In the genomic region with DNA sequence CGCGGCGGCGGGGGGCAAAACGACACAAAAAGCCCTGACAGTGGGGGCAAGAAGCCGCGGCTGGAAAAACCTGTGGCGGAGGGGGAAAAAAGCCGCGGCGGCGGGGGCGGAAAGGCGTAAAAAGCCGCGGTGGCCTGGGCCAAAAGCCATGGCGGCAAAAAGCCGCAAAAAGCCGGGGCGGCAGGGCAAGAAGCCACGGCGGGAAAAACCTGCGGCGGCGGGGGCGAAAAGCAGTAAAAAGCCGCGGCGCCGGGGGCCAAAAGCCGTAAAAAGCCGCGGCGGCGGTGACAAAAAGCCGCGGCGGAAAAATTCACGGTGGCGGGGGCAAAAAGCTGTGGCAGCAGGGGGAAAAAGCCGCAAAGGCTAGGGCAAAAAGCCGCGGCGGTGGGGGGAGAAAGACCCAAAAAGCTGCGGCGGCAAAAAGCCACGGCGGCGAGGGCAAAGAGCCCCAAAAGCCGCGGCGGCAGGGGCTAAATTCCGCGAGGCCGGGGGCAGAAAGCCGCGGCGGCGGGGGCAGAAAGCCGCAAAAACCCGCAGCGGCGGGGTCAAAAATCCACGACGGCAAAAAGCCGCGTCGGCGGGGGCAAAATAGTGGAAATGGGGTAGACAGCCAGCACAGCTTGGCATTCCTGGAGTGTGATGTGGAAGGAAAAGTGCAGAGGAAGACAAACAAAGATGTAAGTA, we compare ENCODE assay signal across 7 cellular contexts.
DNase-seq lines count a peak whose midpoint lies in the region; ATAC-seq, FAIRE-seq and TF ChIP-seq lines count a peak whose summit lies in the region.
"Not testable (repeated sequence)": the region's sequence is repeated elsewhere in the genome, so short reads cannot be mapped to it uniquely, and the experiment has no call there.

No MANE protein-coding gene starts in this region.

- H3K36me3 ChIP-seq in K562 (ENCODE audit: control insufficient read depth, insufficient read depth, low read length); kidney (ENCODE audit: control insufficient read depth in 1 of 2, insufficient read depth in 2 of 2, low read length in 2 of 2): not testable (repeated sequence)

- POLR2A ChIA-PET in K562 (lab: Yijun Ruan, JAX): not testable (repeated sequence)

- not testable (repeated sequence) for H3K4me1 ChIP-seq in K562 (replicated peaks in 1 of 2; ENCODE audit: control insufficient read depth in 2 of 2, insufficient read depth in 2 of 2, low read length in 2 of 2); kidney (ENCODE audit: control insufficient read depth in 1 of 2, insufficient read depth in 1 of 2, low read depth in 1 of 2, low read length in 2 of 2)

- TF ChIP-seq RAD21 in K562 (CRISPR knock-in tag; conservative IDR thresholded peaks at IDR 0.05 in 1 of 2, IDR thresholded peaks at IDR 0.05 in 1 of 2): not testable (repeated sequence)

- not testable (repeated sequence) for H3K36me3 Mint-ChIP-seq in osteocyte (ENCODE audit: unreplicated experiment); type B pancreatic cell

- H3K9me3 ChIP-seq in K562 (replicated peaks; ENCODE audit: control insufficient read depth, insufficient read depth, low read depth, low read length); kidney (ENCODE audit: control insufficient read depth in 1 of 2, low read length in 2 of 2): not testable (repeated sequence)

- H3K27ac Mint-ChIP-seq in osteocyte (ENCODE audit: unreplicated experiment); type B pancreatic cell: not testable (repeated sequence)

- H3K4me1 Mint-ChIP-seq in osteocyte (ENCODE audit: unreplicated experiment); type B pancreatic cell (ENCODE audit: unreplicated experiment): not testable (repeated sequence)

- H3K4me2 ChIP-seq in K562 (ENCODE audit: insufficient read depth, low read length): not testable (repeated sequence)

- H3K79me2 ChIP-seq in K562 (ENCODE audit: control insufficient read depth, insufficient read depth, low read length): not testable (repeated sequence)

- not testable (repeated sequence) for BruUV-seq in K562 (replicated peaks; lab: Mats Ljungman, UMichigan)

- ATAC-seq in K562: not testable (repeated sequence)

- not testable (repeated sequence) for TF ChIP-seq CTCF in K562 (IDR thresholded peaks at IDR 0.05 in 2 of 3, conservative IDR thresholded peaks at IDR 0.05 in 1 of 3; ENCODE audit: insufficient read depth in 2 of 3, low read depth in 1 of 3, low read length in 3 of 3); kidney (IDR thresholded peaks at IDR 0.05; ENCODE audit: borderline replicate concordance, extremely low read depth, insufficient read depth); osteocyte (IDR thresholded peaks at IDR 0.05); type B pancreatic cell (conservative IDR thresholded peaks at IDR 0.05)

- H3K4me3 ChIP-seq in K562: peak overlapping the region; percentile 42
- H3K4me3 ChIP-seq in kidney (ENCODE audit: low read length in 2 of 2): not testable (repeated sequence)

- not testable (repeated sequence) for H3K27me3 Mint-ChIP-seq in osteocyte (ENCODE audit: unreplicated experiment); type B pancreatic cell

- H3K9me3 Mint-ChIP-seq in osteocyte (ENCODE audit: unreplicated experiment); type B pancreatic cell: not testable (repeated sequence)

- TF ChIP-seq POLR2A in K562 (conservative IDR thresholded peaks at IDR 0.05): not testable (repeated sequence)

- TF ChIP-seq EP300 in K562 (IDR thresholded peaks at IDR 0.05; ENCODE audit: low read length): not testable (repeated sequence)

- H3K27ac ChIP-seq in K562 (ENCODE audit: extremely low read depth, low read depth, low read length); kidney (ENCODE audit: low read depth in 2 of 2, low read length in 2 of 2): not testable (repeated sequence)

- H4K20me1 ChIP-seq in K562 (replicated peaks; ENCODE audit: control insufficient read depth, insufficient read depth, low read length): not testable (repeated sequence)

- WGBS in K562 (ENCODE audit: insufficient coverage, low coverage, missing lambda C conversion rate): 31% methylated on average over 37 of the region's 69 CpGs

- H2AFZ ChIP-seq in K562 (ENCODE audit: low read depth, low read length): not testable (repeated sequence)

- DNase-seq in Daoy (ENCODE audit: low read depth): peak; percentile 23
- DNase-seq in RPMI7951 (ENCODE audit: low read depth): peak; percentile 0
- peak in 1 of 4 experiments; percentile 14 for DNase-seq in K562 (ENCODE audit: extremely low read depth in 1 of 4, low spot score in 3 of 4)
- DNase-seq in kidney: peak; percentile 45
- peak; percentile 83 for DNase-seq in osteocyte (ENCODE audit: extremely low spot score, unreplicated experiment)
- DNase-seq in stimulated activated CD4-positive, alpha-beta T cell treated with anti-CD3 and anti-CD28 coated beads, Interleukin-12 subunit alpha, Interleukin-12 subunit beta, amount 100 ng/mL, for 4 hours: peak; percentile 7
- DNase-seq in type B pancreatic cell (ENCODE audit: extremely low spot score, unreplicated experiment): peak; percentile 53

- H3K9ac ChIP-seq in K562 (ENCODE audit: insufficient read depth in 1 of 2, low read depth in 2 of 2, low read length in 2 of 2); kidney (ENCODE audit: low read length in 2 of 2): not testable (repeated sequence)

- not testable (repeated sequence) for H3K4me3 Mint-ChIP-seq in osteocyte (ENCODE audit: unreplicated experiment); type B pancreatic cell

- not testable (repeated sequence) for H3K9me1 ChIP-seq in K562 (ENCODE audit: control insufficient read depth, insufficient read depth, low read length)

- CTCF ChIA-PET in K562 (lab: Yijun Ruan, JAX; ENCODE audit: low intra/inter-chr PET ratio): not testable (repeated sequence)

- in situ Hi-C loops in K562 (cut with MboI): not testable (repeated sequence)

- H3K27me3 ChIP-seq in K562 (ENCODE audit: control insufficient read depth in 2 of 2, insufficient read depth in 2 of 2, low read length in 2 of 2): not testable (repeated sequence)

- FAIRE-seq in K562 (lab: Jason Lieb, UNC); kidney (lab: Jason Lieb, UNC): not testable (repeated sequence)

- intact Hi-C loops in K562 (cut with micrococcal nuclease); kidney (cut with DNase I): not testable (repeated sequence)

TF ChIP-seq in K562, 482 proteins besides CTCF, POLR2A, EP300 and RAD21:
- TF ChIP-seq, protein P1, sequence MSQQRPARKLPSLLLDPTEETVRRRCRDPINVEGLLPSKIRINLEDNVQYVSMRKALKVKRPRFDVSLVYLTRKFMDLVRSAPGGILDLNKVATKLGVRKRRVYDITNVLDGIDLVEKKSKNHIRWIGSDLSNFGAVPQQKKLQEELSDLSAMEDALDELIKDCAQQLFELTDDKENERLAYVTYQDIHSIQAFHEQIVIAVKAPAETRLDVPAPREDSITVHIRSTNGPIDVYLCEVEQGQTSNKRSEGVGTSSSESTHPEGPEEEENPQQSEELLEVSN (IDR thresholded peaks at IDR 0.05; ENCODE audit: borderline replicate concordance in 1 of 2, extremely low read depth in 1 of 2, insufficient read depth in 1 of 2, insufficient read length in 1 of 2, low read depth in 1 of 2, low read length in 1 of 2, poor library complexity in 1 of 2, severe bottlenecking in 1 of 2): peak in 1 of 2 experiments; percentile 11
- peak; percentile 30; the same call in 1 of the 2 replicates for TF ChIP-seq EGR1 (conservative IDR thresholded peaks at IDR 0.05)
